ENCODE assay signal across 1 cellular context in genomic region chr5:81757404-81757803, GRCh38.
TF ChIP-seq lines count a peak whose summit lies in the region.

No MANE protein-coding gene starts in this region.

TF ChIP-seq in A549, 52 proteins besides CTCF, POLR2A, EP300 and RAD21:
- TF ChIP-seq ATOH8 (CRISPR knock-in tag; IDR thresholded peaks at IDR 0.05; ENCODE audit: low read depth) (no peak), HES2 (IDR thresholded peaks at IDR 0.05) (no peak), BHLHE40 (IDR thresholded peaks at IDR 0.05; ENCODE audit: low read depth, low read length) (no peak), CHD4 (IDR thresholded peaks at IDR 0.05; ENCODE audit: borderline replicate concordance) (no peak), NFE2L2 (conservative IDR thresholded peaks at IDR 0.05; ENCODE audit: low read length) (no peak), JUN (IDR thresholded peaks at IDR 0.05) (no peak), KDM1A (IDR thresholded peaks at IDR 0.05; ENCODE audit: low read depth) (no peak), HOXA7 (CRISPR knock-in tag; IDR thresholded peaks at IDR 0.05) (no peak), TFCP2L1 (CRISPR knock-in tag; IDR thresholded peaks at IDR 0.05) (no peak), RFX5 (IDR thresholded peaks at IDR 0.05) (no peak), POLR2AphosphoS2 (conservative IDR thresholded peaks at IDR 0.05; ENCODE audit: low read length) (no peak)
